ENCODE assay signal across 25 cellular contexts in the genomic region with DNA sequence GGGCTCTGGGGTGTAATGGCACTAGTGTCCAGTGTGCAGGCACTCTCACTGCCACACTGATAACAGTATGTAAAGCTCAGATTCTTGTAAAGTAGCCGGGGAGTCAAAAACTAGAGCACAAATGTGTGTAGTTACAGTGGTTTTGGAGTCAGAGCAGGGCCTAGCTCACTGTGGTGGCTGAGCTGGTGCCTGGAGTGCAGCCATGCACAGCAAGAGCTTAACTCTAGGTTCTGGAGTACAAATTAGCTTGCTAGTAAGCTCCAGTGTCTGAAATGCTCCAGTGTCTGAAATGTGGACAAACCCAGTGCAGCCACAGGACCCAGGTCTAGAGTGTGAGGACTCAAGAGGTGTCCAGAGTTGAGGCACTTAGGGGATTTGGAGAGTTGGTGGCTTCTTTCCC.
"Had no signal": no experiment of that assay in that cellular context is flagged by ENCODE, and none has a peak within 500 bp of the region (broad histone marks: within the 10 kb centered on the region; RNA-seq: fewer than 3 reads in every experiment).

No MANE protein-coding gene starts in this region.

- H3K27me3 Mint-ChIP-seq: T-cell had no signal

- H3K27ac Mint-ChIP-seq: activated naive CD8-positive, alpha-beta T cell treated with anti-CD3 and anti-CD28 coated beads, Interleukin-2, amount 10 ng/mL, durations not matched to agents 7 days and 5 days; T-cell had no signal

- H3K36me3 Mint-ChIP-seq: activated naive CD8-positive, alpha-beta T cell treated with anti-CD3 and anti-CD28 coated beads, Interleukin-2, amount 10 ng/mL, durations not matched to agents 7 days and 5 days; T-cell had no signal

- ATAC-seq: activated T-cell treated with anti-CD3 and anti-CD28 coated beads, Interleukin-2, amount 50 U/mL, for 4 hours; body of pancreas; gastrocnemius medialis; left ventricle myocardium superior; T-cell had no signal

- H3K27ac ChIP-seq: body of pancreas, dorsolateral prefrontal cortex, esophagus squamous epithelium, gastrocnemius medialis, spleen, testis, upper lobe of left lung, WERI-Rb-1 had no signal

- H3K4me1 ChIP-seq: body of pancreas, gastrocnemius medialis, spleen, testis, upper lobe of left lung had no signal

- H3K4me3 Mint-ChIP-seq: activated naive CD8-positive, alpha-beta T cell treated with anti-CD3 and anti-CD28 coated beads, Interleukin-2, amount 10 ng/mL, durations not matched to agents 7 days and 5 days; activated T-cell treated with anti-CD3 and anti-CD28 coated beads, Interleukin-2, amount 50 U/mL, for 4 hours; nephron progenitor cell; T-cell had no signal

- H3K4me3 ChIP-seq: body of pancreas, dorsolateral prefrontal cortex, esophagus squamous epithelium, gastrocnemius medialis, spleen, testis, upper lobe of left lung had no signal

- H3K36me3 ChIP-seq: esophagus squamous epithelium, gastrocnemius medialis, spleen, upper lobe of left lung, WERI-Rb-1 had no signal

- H3K9me3 ChIP-seq: testis had no signal

- H3K27me3 ChIP-seq: body of pancreas, dorsolateral prefrontal cortex, esophagus squamous epithelium, gastrocnemius medialis, spleen, testis, upper lobe of left lung had no signal

- H3K4me1 Mint-ChIP-seq: activated naive CD8-positive, alpha-beta T cell treated with anti-CD3 and anti-CD28 coated beads, Interleukin-2, amount 10 ng/mL, durations not matched to agents 7 days and 5 days; T-cell had no signal

- DNase-seq: activated CD4-positive, alpha-beta T cell treated with anti-CD3 and anti-CD28 coated beads, Interleukin-2, amount 50 U/mL, for 48 hours; activated CD8-positive, alpha-beta memory T cell treated with anti-CD3 and anti-CD28 coated beads, Interleukin-2, amount 50 U/mL, for 48 hours; activated naive CD4-positive, alpha-beta T cell treated with Interleukin-2 at 50 U/mL for 16 hours; activated naive CD8-positive, alpha-beta T cell treated with anti-CD3 and anti-CD28 coated beads, Interleukin-2, amount 10 ng/mL, durations not matched to agents 7 days and 5 days; activated T-cell treated with anti-CD3 and anti-CD28 coated beads, Interleukin-2, amount 50 U/mL, for 4 hours; amygdala; body of pancreas; dorsolateral prefrontal cortex; esophagus squamous epithelium; gastrocnemius medialis; head of caudate nucleus; hypothalamus; left ventricle myocardium superior; nephron progenitor cell; occipital lobe; retina; spleen; stimulated activated CD4-positive, alpha-beta T cell treated with anti-CD3 and anti-CD28 coated beads, Interleukin-4, amount 100 ng/mL, for 1 hour; stimulated activated naive CD4-positive, alpha-beta T cell; T-cell; testis; upper lobe of left lung; WERI-Rb-1 had no signal

- FAIRE-seq: colon, TTC549 had no signal
